8 cellular contexts compared by ENCODE assay signal in genomic region chr17:78735832-78736525, GRCh38. TPM values are rescaled to one million over a fixed set of nuclear protein-coding genes. Genes with fewer than 3 reads are reported as not detected.
A peak's percentile ranks its signal among the peaks of the same experiment; 100 is the strongest.
DNase-seq lines count a peak whose midpoint lies in the region; ATAC-seq, FAIRE-seq and TF ChIP-seq lines count a peak whose summit lies in the region.

No MANE protein-coding gene starts in this region.

- peaks cover 4% of the 10 kb centered on the region for H3K9me1 ChIP-seq in K562 (ENCODE audit: control insufficient read depth, insufficient read depth, low read length)

- H2AFZ ChIP-seq in Karpas-422 (ENCODE audit: low read length) (no peak overlapping the region), K562 (ENCODE audit: low read depth, low read length) (peak overlapping the region; percentile 56)

- H3K36me3 ChIP-seq in Karpas-422 (ENCODE audit: insufficient read depth, low read length), result no peaks in the 10 kb centered on the region
- no peaks in the 10 kb centered on the region for H3K36me3 ChIP-seq in K562 (ENCODE audit: control insufficient read depth, insufficient read depth, low read length)
- peaks cover 0 to 3% of the 10 kb centered on the region in 2 donors for H3K36me3 ChIP-seq in mucosa of rectum (ENCODE audit: control insufficient read depth in 2 of 2, insufficient read depth in 2 of 2, low read length in 2 of 2)

- peaks cover 43% of the 10 kb centered on the region for H3K4me1 ChIP-seq in Karpas-422 (ENCODE audit: low read length)
- peaks cover 20 to 28% of the 10 kb centered on the region in 2 experiments for H3K4me1 ChIP-seq in K562 (replicated peaks in 1 of 2; ENCODE audit: control insufficient read depth in 2 of 2, insufficient read depth in 2 of 2, low read length in 2 of 2)
- H3K4me1 ChIP-seq in mucosa of rectum (ENCODE audit: control insufficient read depth in 2 of 2, insufficient read depth in 2 of 2, low read length in 2 of 2), result peaks cover 32 to 33% of the 10 kb centered on the region in 2 donors

- no peak for TF ChIP-seq RAD21 in K562 (CRISPR knock-in tag; conservative IDR thresholded peaks at IDR 0.05 in 1 of 2, IDR thresholded peaks at IDR 0.05 in 1 of 2)

- peak; percentile 28; the same call in 1 of the 2 replicates for TF ChIP-seq EP300 in K562 (IDR thresholded peaks at IDR 0.05; ENCODE audit: low read length)

- in situ Hi-C loops in K562 (cut with MboI), result no loop called here

- H3K79me2 ChIP-seq in Karpas-422 (ENCODE audit: low read length) (no peaks in the 10 kb centered on the region), K562 (ENCODE audit: control insufficient read depth, insufficient read depth, low read length) (peaks cover 36% of the 10 kb centered on the region)

- peaks cover 30% of the 10 kb centered on the region for H4K20me1 ChIP-seq in Karpas-422 (ENCODE audit: insufficient read depth, low read depth, low read length)
- H4K20me1 ChIP-seq in K562 (replicated peaks; ENCODE audit: control insufficient read depth, insufficient read depth, low read length), result peaks cover 40% of the 10 kb centered on the region

- H3K4me3 ChIP-seq in GM12875 (ENCODE audit: low read depth, low read length), result peak overlapping the region; percentile 62
- peak overlapping the region; percentile 57 for H3K4me3 ChIP-seq in Karpas-422 (ENCODE audit: low read length)
- H3K4me3 ChIP-seq in K562, result peak overlapping the region; percentile 37
- H3K4me3 ChIP-seq in mucosa of rectum (ENCODE audit: low read length in 2 of 2), result peak overlapping the region; percentile 81 to 95
- H3K4me3 ChIP-seq in foreskin fibroblast (ENCODE audit: low read depth in 1 of 2, low read length in 2 of 2), result no peak overlapping the region

- TSS peak; percentile 38 for BruUV-seq in K562 (replicated peaks; lab: Mats Ljungman, UMichigan)

- peak overlapping the region; percentile 16; the same call in 1 of the 2 replicates for H3K9ac ChIP-seq in Karpas-422 (ENCODE audit: low read length)
- peak overlapping the region in 1 of 2 experiments; percentile 4; a peak in 1 of 4 replicates for H3K9ac ChIP-seq in K562 (ENCODE audit: insufficient read depth in 1 of 2, low read depth in 2 of 2, low read length in 2 of 2)
- peak overlapping the region; percentile 85 to 99 for H3K9ac ChIP-seq in mucosa of rectum (ENCODE audit: low read depth in 1 of 2, low read length in 2 of 2)

- no peaks in the 10 kb centered on the region for H3K9me2 ChIP-seq in Karpas-422 (replicated peaks; ENCODE audit: insufficient read depth, low read length)

- WGBS in K562 (ENCODE audit: insufficient coverage, low coverage, missing lambda C conversion rate), result 5% methylated on average over 6 of the region's 6 CpGs

- TF ChIP-seq CTCF in GM12875 (IDR thresholded peaks at IDR 0.05; ENCODE audit: borderline replicate concordance, insufficient read depth, low read depth, low read length), result no peak
- no peak for TF ChIP-seq CTCF in K562 (IDR thresholded peaks at IDR 0.05 in 2 of 3, conservative IDR thresholded peaks at IDR 0.05 in 1 of 3; ENCODE audit: insufficient read depth in 2 of 3, low read depth in 1 of 3, low read length in 3 of 3)
- TF ChIP-seq CTCF in foreskin fibroblast (IDR thresholded peaks at IDR 0.05; ENCODE audit: low read depth, low read length), result no peak

- POLR2A ChIA-PET in K562 (lab: Yijun Ruan, JAX), result interaction anchor here (0.6 to 2.2 kb wide), 4 partner anchors 11 to 34 kb away, joined by 3 to 8 read pairs (median 4); no protein-coding TSS in a partner anchor

- H3K27me3 ChIP-seq in Karpas-422 (ENCODE audit: low read length) (no peaks in the 10 kb centered on the region), K562 (ENCODE audit: control insufficient read depth in 2 of 2, insufficient read depth in 2 of 2, low read length in 2 of 2) (no peaks in the 10 kb centered on the region), mucosa of rectum (ENCODE audit: control insufficient read depth in 2 of 2, insufficient read depth in 2 of 2, low read length in 2 of 2) (no peaks in the 10 kb centered on the region)

- DNase-seq in Karpas-422 (no peak), K562 (ENCODE audit: extremely low read depth in 1 of 4, low spot score in 3 of 4) (peak in 2 of 4 experiments; percentile 8 to 56), foreskin fibroblast (no peak)
- no peak for DNase-seq in NK-92 treated with Interleukin-12 subunit alpha and Interleukin-12 subunit beta, amount 100 ng/mL, for 24 hours (lab: John Stamatoyannopoulos, UW)
- no peak for DNase-seq in activated CD4-positive, alpha-beta T cell treated with anti-CD3 and anti-CD28 coated beads, Interleukin-2, amount 50 U/mL, for 48 hours

- TF ChIP-seq POLR2A in K562 (conservative IDR thresholded peaks at IDR 0.05), result no peak

- peak; percentile 37 for FAIRE-seq in K562 (lab: Jason Lieb, UNC)

- H3K9me3 ChIP-seq in Karpas-422 (ENCODE audit: low read length) (no peaks in the 10 kb centered on the region), K562 (replicated peaks; ENCODE audit: control insufficient read depth, insufficient read depth, low read depth, low read length) (no peaks in the 10 kb centered on the region), mucosa of rectum (ENCODE audit: control insufficient read depth in 2 of 2, low read length in 2 of 2) (no peaks in the 10 kb centered on the region)

- H3K27ac ChIP-seq in Karpas-422 (ENCODE audit: low read length) (no peak overlapping the region), K562 (ENCODE audit: extremely low read depth, low read depth, low read length) (peak overlapping the region; percentile 64; the same call in 2 of the 3 replicates), mucosa of rectum (ENCODE audit: low read depth in 2 of 2, low read length in 2 of 2) (peak overlapping the region; percentile 98)

- H3K4me2 ChIP-seq in Karpas-422 (ENCODE audit: low read depth, low read length, poor library complexity, severe bottlenecking) (peak overlapping the region; percentile 56), K562 (ENCODE audit: insufficient read depth, low read length) (peak overlapping the region; percentile 71)

- CTCF ChIA-PET in K562 (lab: Yijun Ruan, JAX; ENCODE audit: low intra/inter-chr PET ratio), result interaction anchor here (0.6 kb wide), 1 partner anchor 19 kb away, joined by 3 read pairs; no protein-coding TSS in a partner anchor

- ATAC-seq in K562 (peak; percentile 65), GM18519 (IDR thresholded peaks at IDR 0.05; ENCODE audit: low FRiP score, unreplicated experiment) (no peak)

- intact Hi-C loops in K562 (cut with micrococcal nuclease), result no loop called here

TF ChIP-seq in K562, 482 proteins besides CTCF, POLR2A, EP300 and RAD21 (continues in another document):
- TF ChIP-seq GATAD2A (IDR thresholded peaks at IDR 0.05) (0 out of 2 replicates have a peak, but pooled peaks have one; percentile 29), BCOR (IDR thresholded peaks at IDR 0.05) (peak; percentile 48), LARP7 (IDR thresholded peaks at IDR 0.05) (peak; percentile 85), ARID1B (IDR thresholded peaks at IDR 0.05) (peak; percentile 65), MAX (CRISPR knock-in tag; IDR thresholded peaks at IDR 0.05) (no peak), TFAP4 (CRISPR knock-in tag; IDR thresholded peaks at IDR 0.05; ENCODE audit: borderline replicate concordance) (no peak), SP1 (CRISPR knock-in tag; IDR thresholded peaks at IDR 0.05) (peak; percentile 22; the same call in 1 of the 2 replicates), PKNOX1 (IDR thresholded peaks at IDR 0.05) (peak; percentile 50; the same call in 1 of the 2 replicates), NCOR1 (IDR thresholded peaks at IDR 0.05) (no peak), OTX1 (CRISPR knock-in tag; IDR thresholded peaks at IDR 0.05) (0 out of 2 replicates have a peak, but pooled peaks have one; percentile 42), NFYB (IDR thresholded peaks at IDR 0.05; ENCODE audit: extremely low read depth, insufficient read length) (no peak)

RNA-seq across cellular contexts. Expression of gene CYTH1, which starts 46.1 kb away (rescaled TPM):
- total RNA-seq in Karpas-422 (2014; rRNA removed; shearing (Covaris generic); ENCODE audit: low replicate concordance), result 9.6 and 15.8 TPM in 2 replicates
- total RNA-seq in K562 (2011; cell fraction: chromatin; rRNA removed; ENCODE audit: low replicate concordance), result 59.2 and 70.8 TPM in 2 replicates
- 27.7 and 37.1 TPM in 2 replicates for total RNA-seq in K562 (2011; cell fraction: nucleolus; rRNA removed)
- total RNA-seq in K562 (2011; cell fraction: nucleoplasm; rRNA removed), result 34.9 and 43.7 TPM in 2 replicates
- 15.0 and 15.1 TPM in 2 replicates for total RNA-seq in K562 (2014; rRNA removed)
- total RNA-seq in K562 (2014; rRNA removed; fragmentation: Illumina TruSeq; extraction: Trizol), result 16.8 and 18.3 TPM in 2 replicates
- total RNA-seq in K562 (2015; rRNA removed; fragmentation: Illumina TruSeq; extraction: Trizol), result 19.6 and 21.2 TPM in 2 replicates
- total RNA-seq in K562 (2021), result 24.4 and 27.7 TPM in 2 replicates
- 16.1 and 16.5 TPM in 2 replicates for polyA plus RNA-seq in K562 (2011; rRNA removed)
- polyA plus RNA-seq in K562 (2011; cell fraction: cytosol; rRNA removed), result 14.2 and 14.9 TPM in 2 replicates
- polyA plus RNA-seq in K562 (2011; cell fraction: nucleus; rRNA removed), result 71.2 and 83.3 TPM in 2 replicates
- polyA plus RNA-seq in K562 (2012), result 17.4 and 27.1 TPM in 2 replicates
- 20.5 and 24.1 TPM in 2 replicates for polyA plus RNA-seq in K562 (2014; fragmentation: Illumina TruSeq; extraction: Trizol)
- polyA plus RNA-seq in K562 (2014; fragmentation: Nextera tagmentation; extraction: Ambion mirVana), result under 1 TPM; 0.52 to 0.70 TPM
- polyA plus RNA-seq in K562 (2014; rRNA removed), result 25.1 and 25.4 TPM in 2 replicates
- 12.2 and 12.3 TPM in 2 replicates for polyA minus RNA-seq in K562 (2011; rRNA and poly(A)+ RNA removed)
- 6.5 and 8.0 TPM in 2 replicates for polyA minus RNA-seq in K562 (2011; cell fraction: cytosol; rRNA and poly(A)+ RNA removed)
- polyA minus RNA-seq in K562 (2011; cell fraction: nucleus; rRNA and poly(A)+ RNA removed), result 12.8 and 20.0 TPM in 2 replicates

Comparison
In these comparisons a context has a peak if more than half of its experiments do, and no peak if none do; other contexts are left out.
1. H3K4me3 ChIP-seq: peak in GM12875 (single experiment), Karpas-422 (single experiment), K562 (single experiment) and mucosa of rectum (2 of 2); none in foreskin fibroblast (0 of 2).